ENCODE assay signal across 8 cellular contexts in the genomic region with DNA sequence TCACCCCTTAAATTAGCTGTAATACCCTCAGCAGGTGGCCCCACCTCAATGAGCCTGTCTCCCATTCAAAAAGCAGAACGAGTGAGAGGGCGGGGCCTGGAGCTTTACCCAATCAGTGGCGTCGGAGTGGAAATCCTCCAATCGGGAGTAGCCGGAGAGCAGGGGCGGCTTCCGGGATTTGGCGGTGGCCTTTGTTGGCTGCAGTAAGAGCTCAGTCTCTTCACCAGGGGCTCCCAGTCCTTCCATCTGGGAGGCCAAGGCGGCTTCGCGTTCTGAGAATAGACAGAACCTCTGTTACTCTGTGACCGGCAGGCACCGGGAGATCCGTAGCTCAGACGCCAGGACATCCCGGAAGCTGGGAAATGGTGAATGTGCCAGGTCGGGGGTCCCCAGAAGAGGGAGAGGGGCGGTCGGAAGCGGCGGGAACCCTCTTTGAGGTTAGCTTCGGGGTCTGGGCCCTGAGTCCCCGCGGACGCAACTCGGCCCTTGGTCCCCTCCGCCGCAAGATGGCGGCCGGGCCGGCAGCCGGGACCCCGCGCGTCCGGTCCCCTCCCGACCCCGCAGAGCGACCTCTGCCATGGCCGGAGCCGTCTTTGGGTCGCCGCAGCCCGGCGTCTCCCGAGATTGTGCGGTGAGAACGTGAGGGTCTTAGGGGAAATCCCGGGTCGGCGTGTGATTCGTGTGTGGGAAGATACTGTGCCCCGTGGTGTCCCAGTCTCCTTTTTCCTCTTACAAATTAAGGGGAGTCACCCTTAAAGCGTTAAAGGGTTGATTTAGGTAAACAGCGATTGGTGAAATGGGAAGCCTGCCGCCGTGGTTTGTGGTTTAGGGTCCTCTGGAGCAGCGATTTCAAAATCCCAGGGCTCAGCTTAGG.
DNase-seq lines count a peak whose midpoint lies in the region; ATAC-seq and TF ChIP-seq lines count a peak whose summit lies in the region.

No MANE protein-coding gene starts in this region.

- ATAC-seq in HG03064 (IDR thresholded peaks at IDR 0.05; ENCODE audit: low read depth, unreplicated experiment), result peak; percentile 88
- peak; percentile 95 to 96 for ATAC-seq in gastrocnemius medialis

- in situ Hi-C loops in brain microvascular endothelial cell (cut with HindIII; ENCODE audit: low pct_ligation_motif_present, low sequenced_read_pairs) (no loop called here), gastrocnemius medialis (cut with MboI; ENCODE audit: low sequenced_read_pairs in 4 of 4) (loop anchor here in 2 of 4 donors (25.0 kb wide), 1 partner anchor 201 kb away; the partner anchor contains the start of gene RUSF1 (in 2 of the 2))

- TF ChIP-seq POLR2A in GM18526 (IDR thresholded peaks at IDR 0.05; ENCODE audit: extremely low read depth, insufficient read length) (peak; percentile 98), gastrocnemius medialis (IDR thresholded peaks at IDR 0.05) (peak; percentile 78 to 87)

- intact Hi-C loops in gastrocnemius medialis (cut with DNase I; ENCODE audit: low total_unique reads), result loop anchor here (1.0 to 10.0 kb wide), 6 partner anchors 13 to 1919 kb away; partner anchors contain the start of genes HSD3B7, KIF22, RUSF1 and TGFB1I1

- H3K4me1 ChIP-seq in gastrocnemius medialis, result peaks cover 11 to 12% of the 10 kb centered on the region in 2 donors

- H3K36me3 ChIP-seq in brain microvascular endothelial cell (replicated peaks) (no peaks in the 10 kb centered on the region), gastrocnemius medialis (no peaks in the 10 kb centered on the region)

- H3K27ac ChIP-seq in brain microvascular endothelial cell (peak overlapping the region; percentile 89), gastrocnemius medialis (peak overlapping the region; percentile 94 to 96 (median 94))

- TF ChIP-seq CTCF in brain microvascular endothelial cell (IDR thresholded peaks at IDR 0.05; ENCODE audit: low read depth, low read length, missing control alignments) (no peak), gastrocnemius medialis (IDR thresholded peaks at IDR 0.05 in 4 of 5, conservative IDR thresholded peaks at IDR 0.05 in 1 of 5) (no peak)

- H3K4me3 ChIP-seq in brain microvascular endothelial cell (ENCODE audit: low read depth, low read length) (peak overlapping the region; percentile 96), iPS-11a (ENCODE audit: low read depth, low read length) (peak overlapping the region; percentile 69), gastrocnemius medialis (peak overlapping the region; percentile 89 to 96 (median 92))

- H3K9me3 ChIP-seq in gastrocnemius medialis, result no peaks in the 10 kb centered on the region

- H3K27me3 ChIP-seq in brain microvascular endothelial cell (replicated peaks) (no peaks in the 10 kb centered on the region), gastrocnemius medialis (no peaks in the 10 kb centered on the region)

- DNase-seq in A172 (ENCODE audit: low spot score) (peak; percentile 94), NCI-H2107 (lab: John Stamatoyannopoulos, UW) (peak; percentile 81), UCSD-AML1 (lab: John Stamatoyannopoulos, UW; ENCODE audit: unreplicated experiment) (peak; percentile 90), brain microvascular endothelial cell (peak; percentile 95), gastrocnemius medialis (peak; percentile 87 to 92)

Comparison
In these comparisons a context has a peak if more than half of its experiments do, and no peak if none do; other contexts are left out.
1. Peak in every context shown above with its lines: DNase-seq, ATAC-seq, H3K4me3 ChIP-seq and H3K27ac ChIP-seq.